21 cellular contexts compared by ENCODE assay signal in genomic region chr2:200877443-200877842, GRCh38.
"Had no signal": no experiment of that assay in that cellular context is flagged by ENCODE, and none has a peak within 500 bp of the region (broad histone marks: within the 10 kb centered on the region; RNA-seq: fewer than 3 reads in every experiment).

No MANE protein-coding gene starts in this region.

- H3K27me3 Mint-ChIP-seq: dendritic cell treated with granulocyte-macrophage colony-stimulating factor and Interleukin-4, amounts not matched to agents 40 ng/mL and 50 ng/mL, for 4 days; effector memory CD8-positive, alpha-beta T cell; naive B cell; type B pancreatic cell had no signal

- DNase-seq: cerebellar nuclear complex; effector memory CD8-positive, alpha-beta T cell; esophagus squamous epithelium; foreskin fibroblast; hypothalamus; islet precursor cell; left lung; mesenchymal stem cell; midbrain; naive B cell; retina; small intestine; stimulated activated CD4-positive, alpha-beta T cell treated with anti-CD3 and anti-CD28 coated beads, Interleukin-12 subunit alpha, Interleukin-12 subunit beta, amount 100 ng/mL, for 4 hours; stimulated activated naive CD4-positive, alpha-beta T cell treated with Interleukin-2 at 50 U/mL for 16 hours had no signal

- H3K4me3 Mint-ChIP-seq: dendritic cell treated with granulocyte-macrophage colony-stimulating factor and Interleukin-4, amounts not matched to agents 40 ng/mL and 50 ng/mL, for 4 days; effector memory CD8-positive, alpha-beta T cell; naive B cell; nephron; type B pancreatic cell had no signal

- H3K27ac ChIP-seq: epithelial cell of prostate, esophagus squamous epithelium, left lung, parathyroid adenoma, prostate gland had no signal

- H3K27ac Mint-ChIP-seq: dendritic cell treated with granulocyte-macrophage colony-stimulating factor and Interleukin-4, amounts not matched to agents 40 ng/mL and 50 ng/mL, for 4 days; naive B cell; nephron; type B pancreatic cell had no signal

- H3K9me3 ChIP-seq: esophagus squamous epithelium, left lung, prostate gland had no signal

- ATAC-seq: effector memory CD8-positive, alpha-beta T cell; left lung had no signal

- H3K9me3 Mint-ChIP-seq: dendritic cell treated with granulocyte-macrophage colony-stimulating factor and Interleukin-4, amounts not matched to agents 40 ng/mL and 50 ng/mL, for 4 days; effector memory CD8-positive, alpha-beta T cell; naive B cell; nephron; type B pancreatic cell had no signal

- H3K27me3 ChIP-seq: esophagus squamous epithelium, left lung had no signal

- H3K4me1 Mint-ChIP-seq: naive B cell, nephron had no signal

- H3K4me3 ChIP-seq: esophagus squamous epithelium, left lung, lung, prostate gland had no signal

- H3K4me1 ChIP-seq: esophagus squamous epithelium, left lung, parathyroid adenoma, prostate gland had no signal
